ENCODE assay signal across 8 cellular contexts in genomic region chr19:40056505-40056904, GRCh38. TPM values are rescaled to one million over a fixed set of nuclear protein-coding genes. Genes with fewer than 3 reads are reported as not detected.
DNase-seq lines count a peak whose midpoint lies in the region; ATAC-seq and TF ChIP-seq lines count a peak whose summit lies in the region.

No MANE protein-coding gene starts in this region.

- DNase-seq in CD4-positive, CD25-positive, alpha-beta regulatory T cell: no peak
- DNase-seq in NB4 (ENCODE audit: low read depth) (no peak), neural crest cell (ENCODE audit: low read depth, low spot score) (no peak), glomerular visceral epithelial cell (ENCODE audit: extremely low spot score) (no peak), ecto neural progenitor cell (ENCODE audit: low spot score) (no peak)

- peaks cover 15 to 23% of the 10 kb centered on the region in 2 experiments for H3K9me3 ChIP-seq in CD4-positive, CD25-positive, alpha-beta regulatory T cell (ENCODE audit: control insufficient read depth in 2 of 2, low read length in 2 of 2)
- no peaks in the 10 kb centered on the region for H3K9me3 ChIP-seq in ectodermal cell (ENCODE audit: control insufficient read depth, low read length)

- peaks cover 29% of the 10 kb centered on the region for H3K4me1 ChIP-seq in CD4-positive, CD25-positive, alpha-beta regulatory T cell (ENCODE audit: control insufficient read depth, insufficient read depth, low read length, poor library complexity, severe bottlenecking)
- H3K4me1 ChIP-seq in ectodermal cell (ENCODE audit: control insufficient read depth, insufficient read depth, low read length): no peaks in the 10 kb centered on the region

- peaks cover 3% of the 10 kb centered on the region for H3K27me3 ChIP-seq in CD4-positive, CD25-positive, alpha-beta regulatory T cell (ENCODE audit: control insufficient read depth, insufficient read depth, low read length)
- no peaks in the 10 kb centered on the region for H3K27me3 ChIP-seq in ectodermal cell (ENCODE audit: control insufficient read depth, insufficient read depth, low read length, poor library complexity, severe bottlenecking)

- H3K36me3 ChIP-seq in CD4-positive, CD25-positive, alpha-beta regulatory T cell (ENCODE audit: control insufficient read depth, insufficient read depth, low read length): no peaks in the 10 kb centered on the region
- H3K36me3 ChIP-seq in ectodermal cell (ENCODE audit: control insufficient read depth, insufficient read depth, low read length): no peaks in the 10 kb centered on the region

- peak overlapping the region; percentile 91 for H3K4me3 ChIP-seq in CD4-positive, CD25-positive, alpha-beta regulatory T cell (ENCODE audit: low read depth, low read length)
- peak overlapping the region; percentile 83 for H3K4me3 ChIP-seq in NB4 (ENCODE audit: low read depth, low read length)
- H3K4me3 ChIP-seq in ectodermal cell (ENCODE audit: insufficient read depth, low read depth, low read length): peak overlapping the region; percentile 86

- no peak for ATAC-seq in CD4-positive, CD25-positive, alpha-beta regulatory T cell (ENCODE audit: low read depth in 2 of 2)
- ATAC-seq in GM21526 (IDR thresholded peaks at IDR 0.05; ENCODE audit: low FRiP score, unreplicated experiment) (no peak), GM18502 (IDR thresholded peaks at IDR 0.05; ENCODE audit: poor library complexity, unreplicated experiment) (no peak)

- H3K27ac ChIP-seq in CD4-positive, CD25-positive, alpha-beta regulatory T cell (ENCODE audit: insufficient read depth, low read length, poor library complexity, severe bottlenecking): peak overlapping the region; percentile 69
- H3K27ac ChIP-seq in ectodermal cell (ENCODE audit: insufficient read depth, low read depth, low read length, poor library complexity, severe bottlenecking): no peak overlapping the region

- H3K4me1 Mint-ChIP-seq in CD4-positive, CD25-positive, alpha-beta regulatory T cell: peaks cover 36 to 54% (median 47%) of the 10 kb centered on the region in 4 donors
- H3K4me1 Mint-ChIP-seq in neural crest cell: peaks cover 34% of the 10 kb centered on the region

- 39 to 42% methylated on average over 6 to 7 of the region's 7 CpGs for WGBS in ectodermal cell, 2 experiments

- H3K36me3 Mint-ChIP-seq in CD4-positive, CD25-positive, alpha-beta regulatory T cell: peaks cover 18% of the 10 kb centered on the region
- H3K36me3 Mint-ChIP-seq in neural crest cell (ENCODE audit: low read depth): peaks cover 48% of the 10 kb centered on the region

- H3K9me3 Mint-ChIP-seq in CD4-positive, CD25-positive, alpha-beta regulatory T cell: peaks cover 3 to 29% (median 15%) of the 10 kb centered on the region in 7 donors
- H3K9me3 Mint-ChIP-seq in neural crest cell: peaks cover 37% of the 10 kb centered on the region

- TF ChIP-seq CTCF in NB4 (IDR thresholded peaks at IDR 0.05; ENCODE audit: low read depth, low read length) (no peak), neural crest cell (conservative IDR thresholded peaks at IDR 0.05) (no peak)

- no peak for TF ChIP-seq POLR2A in NB4 (IDR thresholded peaks at IDR 0.05; ENCODE audit: extremely low read depth, insufficient read length)

- peak overlapping the region; percentile 97 to 100 (median 100) for H3K4me3 Mint-ChIP-seq in CD4-positive, CD25-positive, alpha-beta regulatory T cell
- H3K4me3 Mint-ChIP-seq in neural crest cell: peak overlapping the region; percentile 99

- peaks cover 27% of the 10 kb centered on the region for H3K27me3 Mint-ChIP-seq in CD4-positive, CD25-positive, alpha-beta regulatory T cell
- H3K27me3 Mint-ChIP-seq in neural crest cell (ENCODE audit: low read depth): peaks cover 7% of the 10 kb centered on the region

- peak overlapping the region; percentile 40 to 99 (median 99) for H3K27ac Mint-ChIP-seq in CD4-positive, CD25-positive, alpha-beta regulatory T cell
- H3K27ac Mint-ChIP-seq in neural crest cell (ENCODE audit: unreplicated experiment): no peak overlapping the region

RNA-seq across cellular contexts. Expression of gene ZNF780B, which starts 0.5 kb away (rescaled TPM):
- total RNA-seq in CD4-positive, CD25-positive, alpha-beta regulatory T cell: 10.7 TPM
- 10 to 100 TPM in 1 of 4 donors, 1 to 10 TPM in 3; 6.4 to 15.5 (median 7.1) TPM for polyA plus RNA-seq in CD4-positive, CD25-positive, alpha-beta regulatory T cell
- polyA plus RNA-seq in ectodermal cell (2013, experiment 1 of 4): 13.8 TPM
- polyA plus RNA-seq in ectodermal cell (2013, experiment 2 of 4): 15.2 TPM
- 10.6 TPM for polyA plus RNA-seq in ectodermal cell (2013, experiment 3 of 4)
- polyA plus RNA-seq in ectodermal cell (2013, experiment 4 of 4): 9.8 TPM
- 27.3 and 28.5 TPM in 2 replicates for total RNA-seq in neural crest cell

RNA-seq across cellular contexts. Expression of gene ZNF780A, which starts 34.2 kb away (rescaled TPM):
- total RNA-seq in CD4-positive, CD25-positive, alpha-beta regulatory T cell: 10.4 TPM
- polyA plus RNA-seq in CD4-positive, CD25-positive, alpha-beta regulatory T cell: 10 to 100 TPM; 10.9 to 19.1 (median 13.4) TPM
- polyA plus RNA-seq in ectodermal cell (2013, experiment 1 of 4): 14.3 TPM
- 15.1 TPM for polyA plus RNA-seq in ectodermal cell (2013, experiment 2 of 4)
- polyA plus RNA-seq in ectodermal cell (2013, experiment 3 of 4): 10.9 TPM
- polyA plus RNA-seq in ectodermal cell (2013, experiment 4 of 4): 15.5 TPM
- total RNA-seq in neural crest cell: 18.5 and 24.3 TPM in 2 replicates

RNA-seq across cellular contexts. Expression of gene ZNF546, which starts 59.6 kb away (rescaled TPM):
- total RNA-seq in CD4-positive, CD25-positive, alpha-beta regulatory T cell: 2.3 TPM
- 1 to 10 TPM; 4.8 to 5.8 (median 5.4) TPM for polyA plus RNA-seq in CD4-positive, CD25-positive, alpha-beta regulatory T cell
- 2.9 TPM for polyA plus RNA-seq in ectodermal cell (2013, experiment 1 of 4)
- polyA plus RNA-seq in ectodermal cell (2013, experiment 2 of 4): 3.7 TPM
- polyA plus RNA-seq in ectodermal cell (2013, experiment 3 of 4): 2.1 TPM
- polyA plus RNA-seq in ectodermal cell (2013, experiment 4 of 4): 3.4 TPM
- 5.3 and 6.5 TPM in 2 replicates for total RNA-seq in neural crest cell
